1 cellular context compared by ENCODE assay signal in genomic region chr9:127664678-127665507, GRCh38.
TF ChIP-seq lines count a peak whose summit lies in the region.

No MANE protein-coding gene starts in this region.

TF ChIP-seq in HepG2, 621 proteins besides CTCF, POLR2A, EP300 and RAD21 (continued from another document and continues in another):
- TF ChIP-seq, protein P1, sequence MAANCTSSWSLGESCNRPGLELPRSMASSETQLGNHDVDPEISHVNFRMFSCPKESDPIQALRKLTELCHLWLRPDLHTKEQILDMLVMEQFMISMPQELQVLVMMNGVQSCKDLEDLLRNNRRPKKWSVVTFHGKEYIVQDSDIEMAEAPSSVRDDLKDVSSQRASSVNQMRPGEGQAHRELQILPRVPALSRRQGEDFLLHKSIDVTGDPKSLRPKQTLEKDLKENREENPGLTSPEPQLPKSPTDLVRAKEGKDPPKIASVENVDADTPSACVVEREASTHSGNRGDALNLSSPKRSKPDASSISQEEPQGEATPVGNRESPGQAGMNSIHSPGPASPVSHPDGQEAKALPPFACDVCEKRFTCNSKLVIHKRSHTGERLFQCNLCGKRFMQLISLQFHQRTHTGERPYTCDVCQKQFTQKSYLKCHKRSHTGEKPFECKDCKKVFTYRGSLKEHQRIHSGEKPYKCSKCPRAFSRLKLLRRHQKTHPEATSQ (CRISPR knock-in tag; IDR thresholded peaks at IDR 0.05; ENCODE audit: borderline replicate concordance), result no peak
- no peak for TF ChIP-seq KAT7 (CRISPR knock-in tag; IDR thresholded peaks at IDR 0.05; ENCODE audit: borderline replicate concordance)
- TF ChIP-seq ZNF607 (CRISPR knock-in tag; IDR thresholded peaks at IDR 0.05; ENCODE audit: borderline replicate concordance), result peak; percentile 2; the same call in 1 of the 2 replicates
- TF ChIP-seq ZNF788 (CRISPR knock-in tag; IDR thresholded peaks at IDR 0.05; ENCODE audit: borderline replicate concordance), result no peak
- peak; percentile 60 for TF ChIP-seq PHF21A (CRISPR knock-in tag; IDR thresholded peaks at IDR 0.05)
- TF ChIP-seq SMAD1 (CRISPR knock-in tag; IDR thresholded peaks at IDR 0.05; ENCODE audit: borderline replicate concordance, low read depth), result no peak
- TF ChIP-seq ZNF777 (CRISPR knock-in tag; IDR thresholded peaks at IDR 0.05), result no peak
- TF ChIP-seq RXRA (CRISPR knock-in tag; IDR thresholded peaks at IDR 0.05), result peak; percentile 42; the same call in 1 of the 2 replicates
- no peak for TF ChIP-seq NFE2 (CRISPR knock-in tag; IDR thresholded peaks at IDR 0.05)
- no peak for TF ChIP-seq ZMYM3 (CRISPR knock-in tag; IDR thresholded peaks at IDR 0.05)
- no peak for TF ChIP-seq ZNF7 (CRISPR knock-in tag; IDR thresholded peaks at IDR 0.05)
- TF ChIP-seq ARNTL (CRISPR knock-in tag; IDR thresholded peaks at IDR 0.05), result no peak
- no peak for TF ChIP-seq CBX1 (IDR thresholded peaks at IDR 0.05; ENCODE audit: low read depth)
- TF ChIP-seq, protein P2, sequence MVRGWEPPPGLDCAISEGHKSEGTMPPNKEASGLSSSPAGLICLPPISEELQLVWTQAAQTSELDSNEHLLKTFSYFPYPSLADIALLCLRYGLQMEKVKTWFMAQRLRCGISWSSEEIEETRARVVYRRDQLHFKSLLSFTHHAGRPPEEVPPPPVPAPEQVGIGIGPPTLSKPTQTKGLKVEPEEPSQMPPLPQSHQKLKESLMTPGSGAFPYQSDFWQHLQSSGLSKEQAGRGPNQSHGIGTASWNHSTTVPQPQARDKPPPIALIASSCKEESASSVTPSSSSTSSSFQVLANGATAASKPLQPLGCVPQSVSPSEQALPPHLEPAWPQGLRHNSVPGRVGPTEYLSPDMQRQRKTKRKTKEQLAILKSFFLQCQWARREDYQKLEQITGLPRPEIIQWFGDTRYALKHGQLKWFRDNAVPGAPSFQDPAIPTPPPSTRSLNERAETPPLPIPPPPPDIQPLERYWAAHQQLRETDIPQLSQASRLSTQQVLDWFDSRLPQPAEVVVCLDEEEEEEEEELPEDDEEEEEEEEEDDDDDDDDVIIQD (CRISPR knock-in tag; IDR thresholded peaks at IDR 0.05; ENCODE audit: low read depth), result 0 out of 2 replicates have a peak, but pooled peaks have one; percentile 17
- TF ChIP-seq, protein P3, sequence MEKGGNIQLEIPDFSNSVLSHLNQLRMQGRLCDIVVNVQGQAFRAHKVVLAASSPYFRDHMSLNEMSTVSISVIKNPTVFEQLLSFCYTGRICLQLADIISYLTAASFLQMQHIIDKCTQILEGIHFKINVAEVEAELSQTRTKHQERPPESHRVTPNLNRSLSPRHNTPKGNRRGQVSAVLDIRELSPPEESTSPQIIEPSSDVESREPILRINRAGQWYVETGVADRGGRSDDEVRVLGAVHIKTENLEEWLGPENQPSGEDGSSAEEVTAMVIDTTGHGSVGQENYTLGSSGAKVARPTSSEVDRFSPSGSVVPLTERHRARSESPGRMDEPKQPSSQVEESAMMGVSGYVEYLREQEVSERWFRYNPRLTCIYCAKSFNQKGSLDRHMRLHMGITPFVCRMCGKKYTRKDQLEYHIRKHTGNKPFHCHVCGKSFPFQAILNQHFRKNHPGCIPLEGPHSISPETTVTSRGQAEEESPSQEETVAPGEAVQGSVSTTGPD (CRISPR knock-in tag; IDR thresholded peaks at IDR 0.05), result no peak
- no peak for TF ChIP-seq ZNF274 (CRISPR knock-in tag; IDR thresholded peaks at IDR 0.05)
- TF ChIP-seq ZNF549 (CRISPR knock-in tag; IDR thresholded peaks at IDR 0.05), result no peak
- peak; percentile 20; the same call in 1 of the 2 replicates for TF ChIP-seq MIER3 (CRISPR knock-in tag; IDR thresholded peaks at IDR 0.05; ENCODE audit: borderline replicate concordance)
- TF ChIP-seq HOXA5 (CRISPR knock-in tag; IDR thresholded peaks at IDR 0.05), result no peak
- 0 out of 2 replicates have a peak, but pooled peaks have one; percentile 14 for TF ChIP-seq ZNF605 (CRISPR knock-in tag; IDR thresholded peaks at IDR 0.05)
- TF ChIP-seq SOX5 (CRISPR knock-in tag; IDR thresholded peaks at IDR 0.05; ENCODE audit: borderline replicate concordance), result peak; percentile 97
- no peak for TF ChIP-seq MAZ (IDR thresholded peaks at IDR 0.05; ENCODE audit: borderline replicate concordance, low read depth, low read length)
- TF ChIP-seq MAZ (CRISPR knock-in tag; IDR thresholded peaks at IDR 0.05; ENCODE audit: low read depth), result peak; percentile 37; the same call in 1 of the 2 replicates
- no peak for TF ChIP-seq UBTF (CRISPR knock-in tag; IDR thresholded peaks at IDR 0.05)
- TF ChIP-seq, protein P4, sequence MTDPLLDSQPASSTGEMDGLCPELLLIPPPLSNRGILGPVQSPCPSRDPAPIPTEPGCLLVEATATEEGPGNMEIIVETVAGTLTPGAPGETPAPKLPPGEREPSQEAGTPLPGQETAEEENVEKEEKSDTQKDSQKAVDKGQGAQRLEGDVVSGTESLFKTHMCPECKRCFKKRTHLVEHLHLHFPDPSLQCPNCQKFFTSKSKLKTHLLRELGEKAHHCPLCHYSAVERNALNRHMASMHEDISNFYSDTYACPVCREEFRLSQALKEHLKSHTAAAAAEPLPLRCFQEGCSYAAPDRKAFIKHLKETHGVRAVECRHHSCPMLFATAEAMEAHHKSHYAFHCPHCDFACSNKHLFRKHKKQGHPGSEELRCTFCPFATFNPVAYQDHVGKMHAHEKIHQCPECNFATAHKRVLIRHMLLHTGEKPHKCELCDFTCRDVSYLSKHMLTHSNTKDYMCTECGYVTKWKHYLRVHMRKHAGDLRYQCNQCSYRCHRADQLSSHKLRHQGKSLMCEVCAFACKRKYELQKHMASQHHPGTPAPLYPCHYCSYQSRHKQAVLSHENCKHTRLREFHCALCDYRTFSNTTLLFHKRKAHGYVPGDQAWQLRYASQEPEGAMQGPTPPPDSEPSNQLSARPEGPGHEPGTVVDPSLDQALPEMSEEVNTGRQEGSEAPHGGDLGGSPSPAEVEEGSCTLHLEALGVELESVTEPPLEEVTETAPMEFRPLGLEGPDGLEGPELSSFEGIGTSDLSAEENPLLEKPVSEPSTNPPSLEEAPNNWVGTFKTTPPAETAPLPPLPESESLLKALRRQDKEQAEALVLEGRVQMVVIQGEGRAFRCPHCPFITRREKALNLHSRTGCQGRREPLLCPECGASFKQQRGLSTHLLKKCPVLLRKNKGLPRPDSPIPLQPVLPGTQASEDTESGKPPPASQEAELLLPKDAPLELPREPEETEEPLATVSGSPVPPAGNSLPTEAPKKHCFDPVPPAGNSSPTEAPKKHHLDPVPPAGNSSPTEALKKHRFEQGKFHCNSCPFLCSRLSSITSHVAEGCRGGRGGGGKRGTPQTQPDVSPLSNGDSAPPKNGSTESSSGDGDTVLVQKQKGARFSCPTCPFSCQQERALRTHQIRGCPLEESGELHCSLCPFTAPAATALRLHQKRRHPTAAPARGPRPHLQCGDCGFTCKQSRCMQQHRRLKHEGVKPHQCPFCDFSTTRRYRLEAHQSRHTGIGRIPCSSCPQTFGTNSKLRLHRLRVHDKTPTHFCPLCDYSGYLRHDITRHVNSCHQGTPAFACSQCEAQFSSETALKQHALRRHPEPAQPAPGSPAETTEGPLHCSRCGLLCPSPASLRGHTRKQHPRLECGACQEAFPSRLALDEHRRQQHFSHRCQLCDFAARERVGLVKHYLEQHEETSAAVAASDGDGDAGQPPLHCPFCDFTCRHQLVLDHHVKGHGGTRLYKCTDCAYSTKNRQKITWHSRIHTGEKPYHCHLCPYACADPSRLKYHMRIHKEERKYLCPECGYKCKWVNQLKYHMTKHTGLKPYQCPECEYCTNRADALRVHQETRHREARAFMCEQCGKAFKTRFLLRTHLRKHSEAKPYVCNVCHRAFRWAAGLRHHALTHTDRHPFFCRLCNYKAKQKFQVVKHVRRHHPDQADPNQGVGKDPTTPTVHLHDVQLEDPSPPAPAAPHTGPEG (CRISPR knock-in tag; IDR thresholded peaks at IDR 0.05), result no peak
- TF ChIP-seq HNF1B (CRISPR knock-in tag; IDR thresholded peaks at IDR 0.05), result peak; percentile 74; the same call in 1 of the 2 replicates
- no peak for TF ChIP-seq RBFOX2 (IDR thresholded peaks at IDR 0.05; ENCODE audit: low read depth, low read length)
- no peak for TF ChIP-seq MED13 (CRISPR knock-in tag; IDR thresholded peaks at IDR 0.05)
- peak; percentile 62; the same call in 1 of the 2 replicates for TF ChIP-seq RARA (CRISPR knock-in tag; IDR thresholded peaks at IDR 0.05)
- TF ChIP-seq, protein P5, sequence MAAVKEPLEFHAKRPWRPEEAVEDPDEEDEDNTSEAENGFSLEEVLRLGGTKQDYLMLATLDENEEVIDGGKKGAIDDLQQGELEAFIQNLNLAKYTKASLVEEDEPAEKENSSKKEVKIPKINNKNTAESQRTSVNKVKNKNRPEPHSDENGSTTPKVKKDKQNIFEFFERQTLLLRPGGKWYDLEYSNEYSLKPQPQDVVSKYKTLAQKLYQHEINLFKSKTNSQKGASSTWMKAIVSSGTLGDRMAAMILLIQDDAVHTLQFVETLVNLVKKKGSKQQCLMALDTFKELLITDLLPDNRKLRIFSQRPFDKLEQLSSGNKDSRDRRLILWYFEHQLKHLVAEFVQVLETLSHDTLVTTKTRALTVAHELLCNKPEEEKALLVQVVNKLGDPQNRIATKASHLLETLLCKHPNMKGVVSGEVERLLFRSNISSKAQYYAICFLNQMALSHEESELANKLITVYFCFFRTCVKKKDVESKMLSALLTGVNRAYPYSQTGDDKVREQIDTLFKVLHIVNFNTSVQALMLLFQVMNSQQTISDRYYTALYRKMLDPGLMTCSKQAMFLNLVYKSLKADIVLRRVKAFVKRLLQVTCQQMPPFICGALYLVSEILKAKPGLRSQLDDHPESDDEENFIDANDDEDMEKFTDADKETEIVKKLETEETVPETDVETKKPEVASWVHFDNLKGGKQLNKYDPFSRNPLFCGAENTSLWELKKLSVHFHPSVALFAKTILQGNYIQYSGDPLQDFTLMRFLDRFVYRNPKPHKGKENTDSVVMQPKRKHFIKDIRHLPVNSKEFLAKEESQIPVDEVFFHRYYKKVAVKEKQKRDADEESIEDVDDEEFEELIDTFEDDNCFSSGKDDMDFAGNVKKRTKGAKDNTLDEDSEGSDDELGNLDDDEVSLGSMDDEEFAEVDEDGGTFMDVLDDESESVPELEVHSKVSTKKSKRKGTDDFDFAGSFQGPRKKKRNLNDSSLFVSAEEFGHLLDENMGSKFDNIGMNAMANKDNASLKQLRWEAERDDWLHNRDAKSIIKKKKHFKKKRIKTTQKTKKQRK (IDR thresholded peaks at IDR 0.05; ENCODE audit: low read length), result no peak
- no peak for TF ChIP-seq RBM22 (optimal IDR thresholded peaks at IDR 0.05; ENCODE audit: low read length)
- no peak for TF ChIP-seq REPIN1 (CRISPR knock-in tag; IDR thresholded peaks at IDR 0.05; ENCODE audit: borderline replicate concordance, low read depth)
- no peak for TF ChIP-seq ZBTB42 (CRISPR knock-in tag; IDR thresholded peaks at IDR 0.05)
- TF ChIP-seq ZNF749 (CRISPR knock-in tag; IDR thresholded peaks at IDR 0.05; ENCODE audit: borderline replicate concordance), result no peak
- TF ChIP-seq ZNF562 (CRISPR knock-in tag; IDR thresholded peaks at IDR 0.05; ENCODE audit: borderline replicate concordance), result no peak
- TF ChIP-seq, protein P6, sequence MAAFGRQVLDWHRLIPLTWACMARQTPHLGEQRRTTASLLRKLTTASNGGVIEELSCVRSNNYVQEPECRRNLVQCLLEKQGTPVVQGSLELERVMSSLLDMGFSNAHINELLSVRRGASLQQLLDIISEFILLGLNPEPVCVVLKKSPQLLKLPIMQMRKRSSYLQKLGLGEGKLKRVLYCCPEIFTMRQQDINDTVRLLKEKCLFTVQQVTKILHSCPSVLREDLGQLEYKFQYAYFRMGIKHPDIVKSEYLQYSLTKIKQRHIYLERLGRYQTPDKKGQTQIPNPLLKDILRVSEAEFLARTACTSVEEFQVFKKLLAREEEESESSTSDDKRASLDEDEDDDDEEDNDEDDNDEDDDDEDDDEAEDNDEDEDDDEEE (CRISPR knock-in tag; IDR thresholded peaks at IDR 0.05), result 0 out of 2 replicates have a peak, but pooled peaks have one; percentile 41
- no peak for TF ChIP-seq FOXA3 (CRISPR knock-in tag; IDR thresholded peaks at IDR 0.05)
- TF ChIP-seq SALL1 (CRISPR knock-in tag; IDR thresholded peaks at IDR 0.05), result peak; percentile 66
- TF ChIP-seq CEBPG (CRISPR knock-in tag; IDR thresholded peaks at IDR 0.05), result no peak
- TF ChIP-seq ZFYVE20 (CRISPR knock-in tag; IDR thresholded peaks at IDR 0.05; ENCODE audit: borderline replicate concordance, low read depth), result no peak
- no peak for TF ChIP-seq PITX1 (CRISPR knock-in tag; IDR thresholded peaks at IDR 0.05)
- TF ChIP-seq ZNF773 (CRISPR knock-in tag; IDR thresholded peaks at IDR 0.05; ENCODE audit: borderline replicate concordance), result no peak
- TF ChIP-seq ZSCAN21 (CRISPR knock-in tag; IDR thresholded peaks at IDR 0.05; ENCODE audit: borderline replicate concordance), result no peak
